In the genomic region with DNA sequence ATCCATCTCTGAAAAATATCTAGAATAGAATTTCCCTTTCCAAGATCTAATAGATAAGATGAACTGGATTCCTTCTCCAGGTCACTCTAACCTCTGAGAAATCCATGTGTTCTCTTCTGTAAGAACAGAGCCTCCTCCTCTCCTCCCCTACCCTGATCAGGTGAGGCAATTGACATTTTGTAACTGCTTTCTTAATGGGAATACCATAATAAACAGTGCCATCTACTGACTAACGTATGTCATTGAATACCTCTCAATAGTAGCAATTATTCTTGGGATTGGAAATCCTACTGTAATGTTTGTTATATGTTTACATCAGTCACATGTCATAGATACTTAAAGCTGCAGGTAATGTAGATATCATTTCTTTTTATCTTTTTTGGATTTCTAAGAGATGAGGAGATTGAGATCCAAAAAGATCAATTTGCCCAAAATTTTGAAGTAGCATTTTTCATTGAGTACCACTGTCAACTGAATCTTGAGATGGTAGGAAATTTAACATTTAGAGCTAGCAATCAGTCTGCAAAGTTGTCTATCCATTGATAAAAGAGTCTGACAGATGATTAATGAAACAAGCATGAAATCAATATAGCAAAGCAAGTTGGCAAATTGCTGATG, we compare ENCODE assay signal across 8 cellular contexts.
A peak's percentile ranks its signal among the peaks of the same experiment; 100 is the strongest.
DNase-seq lines count a peak whose midpoint lies in the region; ATAC-seq and TF ChIP-seq lines count a peak whose summit lies in the region.

No MANE protein-coding gene starts in this region.

- no peak overlapping the region for H3K4me2 ChIP-seq in osteoblast (ENCODE audit: insufficient read depth, low read length)

- H3K36me3 ChIP-seq in A673 (ENCODE audit: insufficient read depth, low read length, poor library complexity, severe bottlenecking) (no peaks in the 10 kb centered on the region), osteoblast (ENCODE audit: insufficient read depth, low read length) (no peaks in the 10 kb centered on the region)

- H3K79me2 ChIP-seq in osteoblast (ENCODE audit: insufficient read depth, low read length) = no peaks in the 10 kb centered on the region

- no peaks in the 10 kb centered on the region for H3K9me3 Mint-ChIP-seq in activated naive CD4-positive, alpha-beta T cell treated with anti-CD3 and anti-CD28 coated beads, Interleukin-2, amount 10 ng/mL, durations not matched to agents 7 days and 5 days

- peaks cover 2% of the 10 kb centered on the region for H3K4me1 Mint-ChIP-seq in activated naive CD4-positive, alpha-beta T cell treated with anti-CD3 and anti-CD28 coated beads, Interleukin-2, amount 10 ng/mL, durations not matched to agents 7 days and 5 days

- H3K4me3 Mint-ChIP-seq in activated naive CD4-positive, alpha-beta T cell treated with anti-CD3 and anti-CD28 coated beads, Interleukin-2, amount 10 ng/mL, durations not matched to agents 7 days and 5 days = no peak overlapping the region

- BruUV-seq in A673 (replicated peaks; lab: Mats Ljungman, UMichigan) = no TSS peak

- no peaks in the 10 kb centered on the region for H4K20me1 ChIP-seq in osteoblast (ENCODE audit: insufficient read depth, low read length)

- TF ChIP-seq CTCF in A673 (conservative IDR thresholded peaks at IDR 0.05; ENCODE audit: low read depth, low read length) = peak; percentile 72
- TF ChIP-seq CTCF in NB4 (IDR thresholded peaks at IDR 0.05; ENCODE audit: low read depth, low read length) = peak; percentile 26
- TF ChIP-seq CTCF in fibroblast of pulmonary artery (IDR thresholded peaks at IDR 0.05; ENCODE audit: low read length, missing control alignments) = peak; percentile 64
- TF ChIP-seq CTCF in osteoblast (IDR thresholded peaks at IDR 0.05; ENCODE audit: extremely low read depth, low read depth, low read length) = peak; percentile 67

- ATAC-seq in GM18502 (IDR thresholded peaks at IDR 0.05; ENCODE audit: poor library complexity, unreplicated experiment) (peak; percentile 95), HG02763 (IDR thresholded peaks at IDR 0.05; ENCODE audit: unreplicated experiment) (peak; percentile 89)

- no peak overlapping the region for H2AFZ ChIP-seq in osteoblast (ENCODE audit: low read length)

- H3K27me3 ChIP-seq in A673 (replicated peaks; ENCODE audit: insufficient read depth, low read depth, low read length, poor library complexity) = no peaks in the 10 kb centered on the region
- H3K27me3 ChIP-seq in osteoblast (ENCODE audit: insufficient read depth, low read length) = no peaks in the 10 kb centered on the region

- H3K27ac Mint-ChIP-seq in activated naive CD4-positive, alpha-beta T cell treated with anti-CD3 and anti-CD28 coated beads, Interleukin-2, amount 10 ng/mL, durations not matched to agents 7 days and 5 days = no peak overlapping the region

- H3K36me3 Mint-ChIP-seq in activated naive CD4-positive, alpha-beta T cell treated with anti-CD3 and anti-CD28 coated beads, Interleukin-2, amount 10 ng/mL, durations not matched to agents 7 days and 5 days = no peaks in the 10 kb centered on the region

- H3K4me3 ChIP-seq in A673 (ENCODE audit: low read depth, low read length, poor library complexity, severe bottlenecking) (no peak overlapping the region), NB4 (ENCODE audit: low read depth, low read length) (no peak overlapping the region), fibroblast of pulmonary artery (replicated peaks; ENCODE audit: low read depth, low read length) (no peak overlapping the region), osteoblast (ENCODE audit: insufficient read depth, low read length) (no peak overlapping the region)

- H3K27ac ChIP-seq in A673 (ENCODE audit: low read depth, low read length, poor library complexity, severe bottlenecking) = no peak overlapping the region
- H3K27ac ChIP-seq in osteoblast (ENCODE audit: low read depth, low read length) = no peak overlapping the region

- POLR2A ChIA-PET in A673 (lab: Charles Lee; ENCODE audit: low non-redundant PET) = no interaction called here

- no peak for TF ChIP-seq POLR2A in NB4 (IDR thresholded peaks at IDR 0.05; ENCODE audit: extremely low read depth, insufficient read length)

- intact Hi-C loops in A673 (cut with micrococcal nuclease; ENCODE audit: unreplicated experiment) = loop anchor here (1.0 to 10.0 kb wide), 5 partner anchors 149 to 979 kb away; no protein-coding TSS in a partner anchor

- H3K9me3 ChIP-seq in A673 (ENCODE audit: low read depth, low read length, poor library complexity, severe bottlenecking) (no peaks in the 10 kb centered on the region), osteoblast (ENCODE audit: low read depth, low read length) (no peaks in the 10 kb centered on the region)

- H3K27me3 Mint-ChIP-seq in activated naive CD4-positive, alpha-beta T cell treated with anti-CD3 and anti-CD28 coated beads, Interleukin-2, amount 10 ng/mL, durations not matched to agents 7 days and 5 days = peaks cover 5% of the 10 kb centered on the region

- no peaks in the 10 kb centered on the region for H3K4me1 ChIP-seq in A673 (ENCODE audit: insufficient read depth, low read length, poor library complexity, severe bottlenecking)
- H3K4me1 ChIP-seq in osteoblast (ENCODE audit: insufficient read depth, low read length) = no peaks in the 10 kb centered on the region

- DNase-seq in A673 (ENCODE audit: low spot score) = peak; percentile 80
- peak; percentile 66 for DNase-seq in NB4 (ENCODE audit: low read depth)
- peak; percentile 28 for DNase-seq in SKM-1 (lab: John Stamatoyannopoulos, UW; ENCODE audit: unreplicated experiment)
- peak; percentile 78 for DNase-seq in fibroblast of pulmonary artery (ENCODE audit: low read depth)
- peak; percentile 21 for DNase-seq in osteoblast (ENCODE audit: insufficient read length, low spot score, missing footprints)
- no peak for DNase-seq in activated naive CD4-positive, alpha-beta T cell treated with anti-CD3 and anti-CD28 coated beads, Interleukin-2, amount 10 ng/mL, durations not matched to agents 7 days and 5 days

- CTCF ChIA-PET in A673 (lab: Charles Lee) = no interaction called here
- CTCF ChIA-PET in activated naive CD4-positive, alpha-beta T cell treated with anti-CD3 and anti-CD28 coated beads, Interleukin-2, amount 10 ng/mL, durations not matched to agents 7 days and 5 days (lab: Charles Lee) = interaction anchor here (0.7 to 1.1 kb wide), 5 partner anchors 20 to 1461 kb away, joined by 3 to 6 read pairs (median 3); no protein-coding TSS in a partner anchor
